In genomic region chr15:89129123-89129815, GRCh38 we compare ENCODE assay signal across 8 cellular contexts. TPM values are rescaled to one million over a fixed set of nuclear protein-coding genes. Genes with fewer than 3 reads are reported as not detected.
A peak's percentile ranks its signal among the peaks of the same experiment; 100 is the strongest.
DNase-seq lines count a peak whose midpoint lies in the region; ATAC-seq and TF ChIP-seq lines count a peak whose summit lies in the region.

No MANE protein-coding gene starts in this region.

- H3K27ac ChIP-seq in colonic mucosa, result peak overlapping the region; percentile 30
- H3K27ac ChIP-seq in testis, result no peak overlapping the region

- in situ Hi-C loops in KBM-7 (cut with MboI; ENCODE audit: low pct_unique_long_range_greater_than_20kb, low sequenced_read_pairs), result no loop called here

- DNase-seq in GM03348 (ENCODE audit: low spot score), result peak; percentile 58
- peak; percentile 73 for DNase-seq in KBM-7
- DNase-seq in activated CD4-positive, CD25-positive, alpha-beta regulatory T cell (lab: John Stamatoyannopoulos, UW), result peak; percentile 19 to 44 (median 31)
- peak; percentile 67 for DNase-seq in colonic mucosa
- DNase-seq in testis, result peak; percentile 40
- no peak for DNase-seq in OCI-M2 (lab: John Stamatoyannopoulos, UW; ENCODE audit: unreplicated experiment)

- intact Hi-C loops in colonic mucosa (cut with DNase I), result no loop called here
- intact Hi-C loops in testis (cut with DNase I; ENCODE audit: low total_unique reads), result no loop called here

- H3K27me3 ChIP-seq in colonic mucosa (no peaks in the 10 kb centered on the region), mucosa of stomach (ENCODE audit: control insufficient read depth, insufficient read depth, low read length) (no peaks in the 10 kb centered on the region), testis (no peaks in the 10 kb centered on the region)

- peak; percentile 73 for TF ChIP-seq CTCF in colonic mucosa (IDR thresholded peaks at IDR 0.05)
- peak in 2 of 3 experiments; percentile 35 to 57 for TF ChIP-seq CTCF in testis (IDR thresholded peaks at IDR 0.05)

- H3K9me3 ChIP-seq in colonic mucosa (no peaks in the 10 kb centered on the region), mucosa of stomach (ENCODE audit: control insufficient read depth, low read length) (no peaks in the 10 kb centered on the region), testis (no peaks in the 10 kb centered on the region)

- ATAC-seq in GM21381 (IDR thresholded peaks at IDR 0.05; ENCODE audit: unreplicated experiment), result no peak

- TF ChIP-seq POLR2A in testis (IDR thresholded peaks at IDR 0.05), result no peak

- H3K36me3 ChIP-seq in colonic mucosa (no peaks in the 10 kb centered on the region), mucosa of stomach (ENCODE audit: control insufficient read depth, insufficient read depth, low read length) (peaks cover 8% of the 10 kb centered on the region), testis (ENCODE audit: low read depth, missing control alignments) (no peaks in the 10 kb centered on the region)

- H3K4me1 ChIP-seq in colonic mucosa (no peaks in the 10 kb centered on the region), mucosa of stomach (ENCODE audit: control insufficient read depth, insufficient read depth, low read length) (peaks cover 83% of the 10 kb centered on the region), testis (peaks cover 6% of the 10 kb centered on the region)

- WGBS in testis, 2 donors, result 76 to 83% methylated on average over 3 of the region's 3 CpGs

- H3K9ac ChIP-seq in colonic mucosa (ENCODE audit: low read depth in 2 of 2, low read length in 2 of 2) (no peak overlapping the region), mucosa of stomach (ENCODE audit: low read length) (peak overlapping the region; percentile 42)

- H3K4me3 ChIP-seq in colonic mucosa (no peak overlapping the region), mucosa of stomach (ENCODE audit: low read length) (no peak overlapping the region), testis (no peak overlapping the region)

RNA-seq across cellular contexts. Expression of gene ABHD2, which starts 41.0 kb away (rescaled TPM):
- 10 to 100 TPM; 71.5 to 86.7 TPM for total RNA-seq in colonic mucosa
- 100 to 1,000 TPM in 1 of 2 donors, 10 to 100 TPM in 1; 82.5 to 109 TPM for total RNA-seq in testis
- polyA plus RNA-seq in testis (ENCODE audit: insufficient read depth, low read depth, low replicate concordance), result 214 TPM
